30 cellular contexts compared by ENCODE assay signal in genomic region chr6:56916849-56917551, GRCh38. TPM values are rescaled to one million over a fixed set of nuclear protein-coding genes. Genes with fewer than 3 reads are reported as not detected.
A peak's percentile ranks its signal among the peaks of the same experiment; 100 is the strongest.
DNase-seq lines count a peak whose midpoint lies in the region; ATAC-seq, FAIRE-seq and TF ChIP-seq lines count a peak whose summit lies in the region.
"Had no signal": no experiment of that assay in that cellular context is flagged by ENCODE, and none has a peak within 500 bp of the region (broad histone marks: within the 10 kb centered on the region; RNA-seq: fewer than 3 reads in every experiment).

No MANE protein-coding gene starts in this region.

- no peaks in the 10 kb centered on the region for H3K9me3 Mint-ChIP-seq in activated CD8-positive, alpha-beta T cell treated with anti-CD3 and anti-CD28 coated beads, Interleukin-2, amount 10 ng/mL, durations not matched to agents 7 days and 5 days (ENCODE audit: insufficient read depth)
- H3K9me3 Mint-ChIP-seq: activated naive CD4-positive, alpha-beta T cell treated with anti-CD3 and anti-CD28 coated beads, Interleukin-2, amount 50 U/mL, for 24 hours; H9; natural killer cell treated with Interleukin-12 subunit alpha and Interleukin-12 subunit beta and Interleukin-15 and Interleukin-18, amount 100 ng/mL, for 72 hours; stimulated activated naive CD8-positive, alpha-beta T cell treated with anti-CD3 and anti-CD28 coated beads, Interleukin-15, Interleukin-2, amounts not matched to agents 100 ng/mL and 50 ng/mL, for 24 hours; WTC11 had no signal

- no peaks in the 10 kb centered on the region for H3K27me3 ChIP-seq in GM12878 (replicated peaks in 1 of 2; ENCODE audit: control insufficient read depth in 2 of 2, insufficient read depth in 2 of 2, low read length in 1 of 2)
- H3K27me3 ChIP-seq: ovary had no signal

- no peaks in the 10 kb centered on the region for H4K20me1 ChIP-seq in GM12878 (ENCODE audit: control insufficient read depth, insufficient read depth)

- SMC1A ChIA-PET in GM12878 (lab: Charles Lee; ENCODE audit: uncharacterized antibody, unreplicated experiment) = interaction anchor here (1.0 to 1.7 kb wide), 3 partner anchors 12 to 21 kb away, joined by 3 to 4 read pairs (median 3); no protein-coding TSS in a partner anchor

- TF ChIP-seq EP300 in GM12878 (IDR thresholded peaks at IDR 0.05; ENCODE audit: borderline replicate concordance in 1 of 2, control insufficient read depth in 1 of 2, low read depth in 2 of 2, low read length in 2 of 2) = no peak

- H3K27ac Mint-ChIP-seq in activated CD8-positive, alpha-beta T cell treated with anti-CD3 and anti-CD28 coated beads, Interleukin-2, amount 10 ng/mL, durations not matched to agents 7 days and 5 days = no peak overlapping the region
- H3K27ac Mint-ChIP-seq: activated naive CD4-positive, alpha-beta T cell treated with anti-CD3 and anti-CD28 coated beads, Interleukin-2, amount 50 U/mL, for 24 hours; H9; natural killer cell treated with Interleukin-12 subunit alpha and Interleukin-12 subunit beta and Interleukin-15 and Interleukin-18, amount 100 ng/mL, for 72 hours; stimulated activated naive CD8-positive, alpha-beta T cell treated with anti-CD3 and anti-CD28 coated beads, Interleukin-15, Interleukin-2, amounts not matched to agents 100 ng/mL and 50 ng/mL, for 24 hours; WTC11 had no signal

- DNase-seq in DMS 273 (lab: John Stamatoyannopoulos, UW; ENCODE audit: unreplicated experiment) = peak; percentile 36
- no peak for DNase-seq in DMS 273 treated with DMSO at 0.1 percent for 48 hours (lab: John Stamatoyannopoulos, UW)
- DNase-seq in MV-4-11 (lab: John Stamatoyannopoulos, UW) = peak; percentile 25
- no peak for DNase-seq in GM12878 (ENCODE audit: low read depth, low spot score)
- DNase-seq in DMS79 treated with DMSO at 0.1 percent for 48 hours (lab: John Stamatoyannopoulos, UW) = no peak
- no peak for DNase-seq in activated CD8-positive, alpha-beta T cell treated with anti-CD3 and anti-CD28 coated beads, Interleukin-2, amount 10 ng/mL, durations not matched to agents 7 days and 5 days
- DNase-seq: amygdala; Calu3; effector memory CD4-positive, alpha-beta T cell; H9; islet precursor cell; left ventricle myocardium inferior; midbrain; NCI-H1092; NCI-H1930; NK-92 treated with Interleukin-12 subunit alpha and Interleukin-12 subunit beta, amount 100 ng/mL, for 24 hours; ovary; SIG-M5; tibial artery had no signal

- H3K9ac ChIP-seq in GM12878 (ENCODE audit: control insufficient read depth, insufficient read depth, low read length) = no peak overlapping the region

- no peak for TF ChIP-seq CTCF in GM12878 (IDR thresholded peaks at IDR 0.05 in 2 of 3, conservative IDR thresholded peaks at IDR 0.05 in 1 of 3; ENCODE audit: control insufficient read depth in 2 of 3, extremely low read depth in 1 of 3, insufficient read depth in 1 of 3, low read depth in 3 of 3, low read length in 3 of 3)

- H2AFZ ChIP-seq in GM12878 (ENCODE audit: control insufficient read depth, low read depth, low read length) = peak overlapping the region; percentile 15; the same call in 1 of the 2 replicates

- TF ChIP-seq POLR2A in GM12878 (IDR thresholded peaks at IDR 0.05; ENCODE audit: low read depth, low read length) = no peak

- intact Hi-C loops in GM12878 (cut with micrococcal nuclease; ENCODE audit: unreplicated experiment) = no loop called here

- no peak overlapping the region for H3K4me3 ChIP-seq in GM12878
- H3K4me3 ChIP-seq: coronary artery, left ventricle myocardium inferior, ovary, tibial artery had no signal

- no peak overlapping the region for H3K27ac ChIP-seq in GM12878 (ENCODE audit: control insufficient read depth, insufficient read depth)
- H3K27ac ChIP-seq: 22Rv1, C4-2B, coronary artery, left ventricle myocardium inferior, ovary, tibial artery had no signal

- CTCF ChIA-PET in GM12878 (lab: Yijun Ruan, JAX) = interaction anchor here (1.0 to 1.2 kb wide), 4 partner anchors 12 to 137 kb away, joined by 3 to 6 read pairs (median 4); no protein-coding TSS in a partner anchor
- CTCF ChIA-PET in activated CD8-positive, alpha-beta T cell treated with anti-CD3 and anti-CD28 coated beads, Interleukin-2, amount 10 ng/mL, durations not matched to agents 7 days and 5 days (lab: Charles Lee) = interaction anchor here (1.2 kb wide), 1 partner anchor 14 kb away, joined by 6 read pairs; no protein-coding TSS in a partner anchor

- no peak for TF ChIP-seq RAD21 in GM12878 (IDR thresholded peaks at IDR 0.05; ENCODE audit: insufficient read depth, low read depth, low read length)

- no peaks in the 10 kb centered on the region for H3K9me3 ChIP-seq in GM12878 (replicated peaks; ENCODE audit: control insufficient read depth, insufficient read depth, low read length)
- H3K9me3 ChIP-seq: left ventricle myocardium inferior, ovary, tibial artery had no signal

- peak; percentile 64 for FAIRE-seq in GM12878 (lab: Jason Lieb, UNC)

- peaks cover 15% of the 10 kb centered on the region for H3K27me3 Mint-ChIP-seq in activated CD8-positive, alpha-beta T cell treated with anti-CD3 and anti-CD28 coated beads, Interleukin-2, amount 10 ng/mL, durations not matched to agents 7 days and 5 days (ENCODE audit: low read depth)
- H3K27me3 Mint-ChIP-seq: natural killer cell treated with Interleukin-12 subunit alpha and Interleukin-12 subunit beta and Interleukin-15 and Interleukin-18, amount 100 ng/mL, for 72 hours had no signal

- RAD21 ChIA-PET in GM12878 (lab: Charles Lee; ENCODE audit: unreplicated experiment) = interaction anchor here (0.6 to 0.7 kb wide), 2 partner anchors 279 to 407 kb away, joined by 5 read pairs; no protein-coding TSS in a partner anchor

- H3K4me2 ChIP-seq in GM12878 (ENCODE audit: control insufficient read depth, insufficient read depth) = no peak overlapping the region

- 33% methylated on average over 2 of the region's 2 CpGs for WGBS in GM12878 (ENCODE audit: insufficient coverage, insufficient replicate concordance, low lambda C conversion rate, missing lambda C conversion rate)

- H3K4me1 ChIP-seq in GM12878 (ENCODE audit: control insufficient read depth, insufficient read depth, low read length) = peaks cover 4% of the 10 kb centered on the region

- H3K4me1 Mint-ChIP-seq in activated CD8-positive, alpha-beta T cell treated with anti-CD3 and anti-CD28 coated beads, Interleukin-2, amount 10 ng/mL, durations not matched to agents 7 days and 5 days (ENCODE audit: low read depth) = no peaks in the 10 kb centered on the region
- H3K4me1 Mint-ChIP-seq: activated naive CD4-positive, alpha-beta T cell treated with anti-CD3 and anti-CD28 coated beads, Interleukin-2, amount 50 U/mL, for 24 hours had no signal

- peak; percentile 50 for ATAC-seq in GM18511 (IDR thresholded peaks at IDR 0.05; ENCODE audit: unreplicated experiment)
- peak; percentile 76 for ATAC-seq in GM12878
- ATAC-seq in GM21447 (IDR thresholded peaks at IDR 0.05; ENCODE audit: unreplicated experiment) = no peak
- no peak for ATAC-seq in activated CD8-positive, alpha-beta T cell treated with anti-CD3 and anti-CD28 coated beads, Interleukin-2, amount 10 ng/mL, durations not matched to agents 7 days and 5 days
- ATAC-seq: Panc1, WTC11 had no signal

- H3K4me3 Mint-ChIP-seq in activated CD8-positive, alpha-beta T cell treated with anti-CD3 and anti-CD28 coated beads, Interleukin-2, amount 10 ng/mL, durations not matched to agents 7 days and 5 days = no peak overlapping the region
- H3K4me3 Mint-ChIP-seq: activated naive CD4-positive, alpha-beta T cell treated with anti-CD3 and anti-CD28 coated beads, Interleukin-2, amount 50 U/mL, for 24 hours; H9; natural killer cell treated with Interleukin-12 subunit alpha and Interleukin-12 subunit beta and Interleukin-15 and Interleukin-18, amount 100 ng/mL, for 72 hours; stimulated activated naive CD8-positive, alpha-beta T cell treated with anti-CD3 and anti-CD28 coated beads, Interleukin-15, Interleukin-2, amounts not matched to agents 100 ng/mL and 50 ng/mL, for 24 hours; WTC11 had no signal

- in situ Hi-C loops in GM12878 (cut with MboI) = no loop called here

- BruUV-seq in GM12878 (replicated peaks; lab: Mats Ljungman, UMichigan) = no TSS peak

- H3K36me3 ChIP-seq in GM12878 (ENCODE audit: control insufficient read depth in 2 of 2, insufficient read depth in 2 of 2, low read length in 1 of 2) = no peaks in the 10 kb centered on the region
- H3K36me3 ChIP-seq: left ventricle myocardium inferior, ovary, tibial artery had no signal

- no peaks in the 10 kb centered on the region for H3K36me3 Mint-ChIP-seq in activated CD8-positive, alpha-beta T cell treated with anti-CD3 and anti-CD28 coated beads, Interleukin-2, amount 10 ng/mL, durations not matched to agents 7 days and 5 days (ENCODE audit: low read depth)
- H3K36me3 Mint-ChIP-seq: activated naive CD4-positive, alpha-beta T cell treated with anti-CD3 and anti-CD28 coated beads, Interleukin-2, amount 50 U/mL, for 24 hours; natural killer cell treated with Interleukin-12 subunit alpha and Interleukin-12 subunit beta and Interleukin-15 and Interleukin-18, amount 100 ng/mL, for 72 hours; WTC11 had no signal

- no peaks in the 10 kb centered on the region for H3K79me2 ChIP-seq in GM12878 (ENCODE audit: control insufficient read depth, insufficient read depth, low read length)

- POLR2A ChIA-PET in GM12878 (lab: Charles Lee) = interaction anchor here (0.7 kb wide), 1 partner anchor 33 kb away, joined by 6 read pairs; no protein-coding TSS in a partner anchor
- POLR2A ChIA-PET in activated CD8-positive, alpha-beta T cell treated with anti-CD3 and anti-CD28 coated beads, Interleukin-2, amount 10 ng/mL, durations not matched to agents 7 days and 5 days (lab: Charles Lee) = no interaction called here

TF ChIP-seq in GM12878, 131 proteins besides CTCF, POLR2A, EP300 and RAD21 (continues in another document):
- no peak for TF ChIP-seq CBX5 (IDR thresholded peaks at IDR 0.05; ENCODE audit: low read depth)

RNA-seq across cellular contexts. Expression of gene BEND6, which starts 37.9 kb away (rescaled TPM):
- total RNA-seq in GM12878 (2013; cell fraction: nucleolus; rRNA removed) = 0.49 TPM in 1 of 2 replicates, not detected in the other
- total RNA-seq in GM12878 (2014; rRNA removed) = 1.3 and 1.5 TPM in 2 replicates
- total RNA-seq in GM12878 (2014; rRNA removed; fragmentation: Illumina TruSeq; extraction: Trizol) = 1.9 and 2.0 TPM in 2 replicates
- 1.5 and 2.5 TPM in 2 replicates for total RNA-seq in GM12878 (2021)
- 0.17 TPM for polyA plus RNA-seq in GM12878 (2011; ENCODE audit: low read depth)
- polyA plus RNA-seq in GM12878 (2011; rRNA removed) = 0.87 and 1.3 TPM in 2 replicates
- 0.33 TPM in 2 replicates for polyA plus RNA-seq in GM12878 (2011; cell fraction: cytosol; rRNA removed)
- polyA plus RNA-seq in GM12878 (2011; cell fraction: nucleus; rRNA removed) = 0.39 and 0.55 TPM in 2 replicates
- 0.70 and 0.81 TPM in 2 replicates for polyA plus RNA-seq in GM12878 (2012)
- polyA plus RNA-seq in GM12878 (2014; fragmentation: Illumina TruSeq; extraction: Trizol) = 2.0 and 2.8 TPM in 2 replicates
- polyA plus RNA-seq in GM12878 (2014; fragmentation: Nextera tagmentation; extraction: Ambion mirVana) = under 1 TPM; 0.79 to 0.82 TPM
- 1.1 and 1.2 TPM in 2 replicates for polyA plus RNA-seq in GM12878 (2014; rRNA removed)
- polyA plus RNA-seq in GM12878 (2016; fragmentation: Nextera tagmentation; extraction: Ambion mirVana) = 1 to 10 TPM; 2.6 to 2.8 TPM
- polyA minus RNA-seq in GM12878 (2011; rRNA and poly(A)+ RNA removed) = 0.21 and 0.29 TPM in 2 replicates
- polyA minus RNA-seq in GM12878 (2011; cell fraction: cytosol; rRNA and poly(A)+ RNA removed) = 0.31 TPM in 1 of 2 replicates, not detected in the other
- polyA minus RNA-seq in GM12878 (2011; cell fraction: nucleus; rRNA and poly(A)+ RNA removed) = 0.24 and 0.48 TPM in 2 replicates
- total RNA-seq in activated CD8-positive, alpha-beta T cell treated with anti-CD3 and anti-CD28 coated beads, Interleukin-2, amount 10 ng/mL, durations not matched to agents 7 days and 5 days = not detected
- total RNA-seq: skeletal muscle tissue had no signal

Comparison
In these comparisons a context has a peak if more than half of its experiments do, and no peak if none do; other contexts are left out.
1. DNase-seq: peak in DMS 273 (single experiment) and MV-4-11 (single experiment); none in DMS 273 treated with DMSO at 0.1 percent for 48 hours (single experiment), GM12878 (single experiment), DMS79 treated with DMSO at 0.1 percent for 48 hours (single experiment) and activated CD8-positive, alpha-beta T cell treated with anti-CD3 and anti-CD28 coated beads, Interleukin-2, amount 10 ng/mL, durations not matched to agents 7 days and 5 days (single experiment).
2. ATAC-seq: peak in GM18511 (single experiment) and GM12878 (single experiment); none in GM21447 (single experiment) and activated CD8-positive, alpha-beta T cell treated with anti-CD3 and anti-CD28 coated beads, Interleukin-2, amount 10 ng/mL, durations not matched to agents 7 days and 5 days (single experiment).